In genomic region chr6:161091151-161091550, GRCh38 we compare ENCODE assay signal across 33 cellular contexts.
"Had no signal": no experiment of that assay in that cellular context is flagged by ENCODE, and none has a peak within 500 bp of the region (broad histone marks: within the 10 kb centered on the region; RNA-seq: fewer than 3 reads in every experiment).

No MANE protein-coding gene starts in this region.

- H3K27ac Mint-ChIP-seq: activated B cell treated with CpG ODN at 0.5 μM for 24 hours; activated CD4-positive, alpha-beta memory T cell treated with anti-CD3 and anti-CD28 coated beads for 36 hours; activated naive CD4-positive, alpha-beta T cell treated with anti-CD3 and anti-CD28 coated beads, Interleukin-2, amount 10 ng/mL, durations not matched to agents 7 days and 5 days; activated naive CD8-positive, alpha-beta T cell; activated naive CD8-positive, alpha-beta T cell treated with anti-CD3 and anti-CD28 coated beads, Interleukin-2, amount 50 U/mL, for 24 hours; T-cell had no signal

- H3K9me3 ChIP-seq: body of pancreas, breast epithelium had no signal

- H3K27me3 ChIP-seq: body of pancreas, breast epithelium had no signal

- H3K4me1 Mint-ChIP-seq: activated B cell treated with CpG ODN at 0.5 μM for 24 hours; activated naive CD4-positive, alpha-beta T cell treated with anti-CD3 and anti-CD28 coated beads, Interleukin-2, amount 10 ng/mL, durations not matched to agents 7 days and 5 days; activated naive CD8-positive, alpha-beta T cell treated with anti-CD3 and anti-CD28 coated beads, Interleukin-2, amount 50 U/mL, for 24 hours; T-cell had no signal

- H3K4me1 ChIP-seq: body of pancreas, breast epithelium had no signal

- H3K27me3 Mint-ChIP-seq: activated B cell treated with CpG ODN at 0.5 μM for 24 hours; activated CD4-positive, alpha-beta memory T cell treated with anti-CD3 and anti-CD28 coated beads for 36 hours; activated naive CD4-positive, alpha-beta T cell treated with anti-CD3 and anti-CD28 coated beads, Interleukin-2, amount 10 ng/mL, durations not matched to agents 7 days and 5 days; activated naive CD8-positive, alpha-beta T cell; activated naive CD8-positive, alpha-beta T cell treated with anti-CD3 and anti-CD28 coated beads, Interleukin-2, amount 50 U/mL, for 24 hours; T-cell had no signal

- ATAC-seq: activated naive CD8-positive, alpha-beta T cell treated with anti-CD3 and anti-CD28 coated beads, Interleukin-2, amount 50 U/mL, for 24 hours; activated T-cell treated with anti-CD3 and anti-CD28 coated beads, Interleukin-2, amount 50 U/mL, for 4 hours; body of pancreas; Panc1; SK-N-SH treated with all-trans-retinoic acid at 6 μM for 48 hours; T-cell had no signal

- H3K9me3 Mint-ChIP-seq: activated B cell treated with CpG ODN at 0.5 μM for 24 hours; activated CD4-positive, alpha-beta memory T cell treated with anti-CD3 and anti-CD28 coated beads for 36 hours; activated naive CD4-positive, alpha-beta T cell treated with anti-CD3 and anti-CD28 coated beads, Interleukin-2, amount 10 ng/mL, durations not matched to agents 7 days and 5 days; activated naive CD8-positive, alpha-beta T cell treated with anti-CD3 and anti-CD28 coated beads, Interleukin-2, amount 50 U/mL, for 24 hours; activated T-cell treated with anti-CD3 and anti-CD28 coated beads, Interleukin-2, amount 50 U/mL, for 4 hours; activated T-helper 1 cell treated with anti-CD3 and anti-CD28 coated beads, Interleukin-12 subunit alpha, Interleukin-12 subunit beta, Interleukin-2, Interleukin-4 antibody, amounts not matched to agents 30 ng/mL and 10 ng/mL and 1 ng/mL, durations not matched to agents 14 hours and 24 hours and 36 hours; T-cell had no signal

- H3K4me3 Mint-ChIP-seq: activated B cell treated with CpG ODN at 0.5 μM for 24 hours; activated CD4-positive, alpha-beta memory T cell treated with anti-CD3 and anti-CD28 coated beads for 36 hours; activated naive CD4-positive, alpha-beta T cell treated with anti-CD3 and anti-CD28 coated beads, Interleukin-2, amount 10 ng/mL, durations not matched to agents 7 days and 5 days; activated naive CD8-positive, alpha-beta T cell; activated naive CD8-positive, alpha-beta T cell treated with anti-CD3 and anti-CD28 coated beads, Interleukin-2, amount 50 U/mL, for 24 hours; activated T-cell treated with anti-CD3 and anti-CD28 coated beads, Interleukin-2, amount 50 U/mL, for 4 hours; activated T-helper 1 cell treated with anti-CD3 and anti-CD28 coated beads, Interleukin-12 subunit alpha, Interleukin-12 subunit beta, Interleukin-2, Interleukin-4 antibody, amounts not matched to agents 30 ng/mL and 10 ng/mL and 1 ng/mL, durations not matched to agents 14 hours and 24 hours and 36 hours; T-cell had no signal

- H3K4me3 ChIP-seq: body of pancreas, breast epithelium had no signal

- H3K27ac ChIP-seq: body of pancreas, breast epithelium, VCaP had no signal

- DNase-seq: activated B cell treated with CpG ODN at 0.5 μM for 24 hours; activated CD4-positive, alpha-beta memory T cell treated with anti-CD3 and anti-CD28 coated beads for 36 hours; activated CD4-positive, alpha-beta T cell treated with anti-CD3 and anti-CD28 coated beads for 4 hours; activated CD4-positive, alpha-beta T cell treated with anti-CD3 and anti-CD28 coated beads, Interleukin-2, amount 50 U/mL, for 1 hour; activated CD4-positive, CD25-positive, alpha-beta regulatory T cell treated with anti-CD3 and anti-CD28 coated beads, Interleukin-2, amount 50 U/mL, for 72 hours; activated CD8-positive, alpha-beta memory T cell treated with anti-CD3 and anti-CD28 coated beads, Interleukin-2, amount 50 U/mL, for 4 hours; activated effector memory CD4-positive, alpha-beta T cell treated with Interleukin-2 at 50 U/mL for 16 hours; activated naive CD4-positive, alpha-beta T cell treated with anti-CD3 and anti-CD28 coated beads, Interleukin-2, amount 10 ng/mL, durations not matched to agents 7 days and 5 days; activated naive CD8-positive, alpha-beta T cell treated with anti-CD3 and anti-CD28 coated beads, Interleukin-2, amount 50 U/mL, for 24 hours; activated T-cell treated with anti-CD3 and anti-CD28 coated beads for 4 hours; activated T-cell treated with anti-CD3 and anti-CD28 coated beads, Interleukin-2, amount 50 U/mL, for 4 hours; amniotic stem cell; aorta; body of pancreas; Karpas-422; KBM-7; NCI-H1105; NCI-H1417 treated with DMSO at 0.1 percent for 48 hours; NCI-H187 treated with DMSO at 0.1 percent for 48 hours; NCI-H2081; NCI-H226; NCI-H446 treated with DMSO at 0.1 percent for 48 hours; NCI-H524; SIG-M5; T-cell; T-helper 2 cell; T-helper 9 cell had no signal
